ENCODE assay signal across 32 cellular contexts in genomic region chr17:9124554-9124935, GRCh38.
"Had no signal": no experiment of that assay in that cellular context is flagged by ENCODE, and none has a peak within 500 bp of the region (broad histone marks: within the 10 kb centered on the region; RNA-seq: fewer than 3 reads in every experiment).

No MANE protein-coding gene starts in this region.

- H3K36me3 ChIP-seq: breast epithelium, neutrophil, pancreas, uterus, WERI-Rb-1 had no signal

- H3K4me1 ChIP-seq: breast epithelium, pancreas, psoas muscle, uterus had no signal

- H3K9me3 Mint-ChIP-seq: activated CD4-positive, alpha-beta memory T cell treated with anti-CD3 and anti-CD28 coated beads for 36 hours; activated naive CD4-positive, alpha-beta T cell treated with anti-CD3 and anti-CD28 coated beads, Interleukin-2, amount 10 ng/mL, durations not matched to agents 7 days and 5 days; activated naive CD8-positive, alpha-beta T cell treated with anti-CD3 and anti-CD28 coated beads, Interleukin-2, amount 10 ng/mL, durations not matched to agents 7 days and 5 days; activated T-helper 1 cell treated with anti-CD3 and anti-CD28 coated beads, Interleukin-12 subunit alpha, Interleukin-12 subunit beta, Interleukin-2, Interleukin-4 antibody, amounts not matched to agents 30 ng/mL and 10 ng/mL and 1 ng/mL, durations not matched to agents 14 hours and 24 hours and 36 hours; central memory CD8-positive, alpha-beta T cell; effector memory CD8-positive, alpha-beta T cell; immature natural killer cell; natural killer cell; stimulated activated naive B cell treated with anti-CD40 and anti-IgM and Interleukin-4, amounts not matched to agents 10 μg/mL and 1 μg/mL and 100 μg/mL, for 72 hours had no signal

- H3K27ac Mint-ChIP-seq: activated CD4-positive, alpha-beta memory T cell treated with anti-CD3 and anti-CD28 coated beads for 36 hours; activated naive CD4-positive, alpha-beta T cell treated with anti-CD3 and anti-CD28 coated beads, Interleukin-2, amount 10 ng/mL, durations not matched to agents 7 days and 5 days; activated naive CD8-positive, alpha-beta T cell treated with anti-CD3 and anti-CD28 coated beads, Interleukin-2, amount 10 ng/mL, durations not matched to agents 7 days and 5 days; activated T-helper 1 cell treated with anti-CD3 and anti-CD28 coated beads, Interleukin-12 subunit alpha, Interleukin-12 subunit beta, Interleukin-2, Interleukin-4 antibody, amounts not matched to agents 30 ng/mL and 10 ng/mL and 1 ng/mL, durations not matched to agents 14 hours and 24 hours and 36 hours; effector memory CD8-positive, alpha-beta T cell; immature natural killer cell; natural killer cell; stimulated activated naive B cell treated with anti-CD40 and anti-IgM and Interleukin-4, amounts not matched to agents 10 μg/mL and 1 μg/mL and 100 μg/mL, for 72 hours; T-helper 17 cell had no signal

- DNase-seq: activated CD4-positive, alpha-beta memory T cell treated with anti-CD3 and anti-CD28 coated beads for 36 hours; activated CD4-positive, alpha-beta T cell treated with anti-CD3 and anti-CD28 coated beads for 48 hours; activated CD8-positive, alpha-beta memory T cell treated with anti-CD3 and anti-CD28 coated beads, Interleukin-2, amount 50 U/mL, for 4 hours; activated gamma-delta T cell; activated naive CD4-positive, alpha-beta T cell treated with anti-CD3 and anti-CD28 coated beads, Interleukin-2, amount 10 ng/mL, durations not matched to agents 7 days and 5 days; activated naive CD8-positive, alpha-beta T cell treated with anti-CD3 and anti-CD28 coated beads, Interleukin-2, amount 10 ng/mL, durations not matched to agents 7 days and 5 days; activated T-cell treated with anti-CD3 and anti-CD28 coated beads, Interleukin-2, amount 50 U/mL, for 1 hour; effector memory CD8-positive, alpha-beta T cell; erythroblast; foreskin fibroblast; head of caudate nucleus; hippocampal formation; immature natural killer cell; kidney; midbrain; natural killer cell; pancreas; psoas muscle; stimulated activated CD4-positive, alpha-beta T cell treated with anti-CD3 and anti-CD28 coated beads, Interleukin-1b, Interleukin-23, amount 100 ng/mL, for 48 hours; stimulated activated naive B cell treated with anti-CD40 and anti-IgM and Interleukin-4, amounts not matched to agents 10 μg/mL and 1 μg/mL and 100 μg/mL, for 72 hours; T-helper 17 cell; T1000; trophoblast cell; uterus; WERI-Rb-1 had no signal

- H3K27me3 ChIP-seq: breast epithelium, neutrophil, pancreas, uterus had no signal

- H3K4me3 ChIP-seq: breast epithelium, pancreas, psoas muscle, smooth muscle cell, uterus had no signal

- FAIRE-seq: colon, kidney, pancreas had no signal

- H3K27ac ChIP-seq: breast epithelium, neutrophil, pancreas, psoas muscle, uterus, WERI-Rb-1 had no signal

- H3K9me3 ChIP-seq: breast epithelium, neutrophil, pancreas, psoas muscle, uterus had no signal

- H3K4me1 Mint-ChIP-seq: activated naive CD4-positive, alpha-beta T cell treated with anti-CD3 and anti-CD28 coated beads, Interleukin-2, amount 10 ng/mL, durations not matched to agents 7 days and 5 days; activated naive CD8-positive, alpha-beta T cell treated with anti-CD3 and anti-CD28 coated beads, Interleukin-2, amount 10 ng/mL, durations not matched to agents 7 days and 5 days; immature natural killer cell; natural killer cell had no signal

- H3K4me2 ChIP-seq: smooth muscle cell had no signal

- H3K4me3 Mint-ChIP-seq: activated CD4-positive, alpha-beta memory T cell treated with anti-CD3 and anti-CD28 coated beads for 36 hours; activated naive CD4-positive, alpha-beta T cell treated with anti-CD3 and anti-CD28 coated beads, Interleukin-2, amount 10 ng/mL, durations not matched to agents 7 days and 5 days; activated naive CD8-positive, alpha-beta T cell treated with anti-CD3 and anti-CD28 coated beads, Interleukin-2, amount 10 ng/mL, durations not matched to agents 7 days and 5 days; activated T-helper 1 cell treated with anti-CD3 and anti-CD28 coated beads, Interleukin-12 subunit alpha, Interleukin-12 subunit beta, Interleukin-2, Interleukin-4 antibody, amounts not matched to agents 30 ng/mL and 10 ng/mL and 1 ng/mL, durations not matched to agents 14 hours and 24 hours and 36 hours; central memory CD8-positive, alpha-beta T cell; effector memory CD8-positive, alpha-beta T cell; immature natural killer cell; natural killer cell; stimulated activated naive B cell treated with anti-CD40 and anti-IgM and Interleukin-4, amounts not matched to agents 10 μg/mL and 1 μg/mL and 100 μg/mL, for 72 hours; T-helper 17 cell had no signal

- H3K27me3 Mint-ChIP-seq: activated naive CD4-positive, alpha-beta T cell treated with anti-CD3 and anti-CD28 coated beads, Interleukin-2, amount 10 ng/mL, durations not matched to agents 7 days and 5 days had no signal

- H3K36me3 Mint-ChIP-seq: activated CD4-positive, alpha-beta memory T cell treated with anti-CD3 and anti-CD28 coated beads for 36 hours; activated naive CD4-positive, alpha-beta T cell treated with anti-CD3 and anti-CD28 coated beads, Interleukin-2, amount 10 ng/mL, durations not matched to agents 7 days and 5 days; activated naive CD8-positive, alpha-beta T cell treated with anti-CD3 and anti-CD28 coated beads, Interleukin-2, amount 10 ng/mL, durations not matched to agents 7 days and 5 days; immature natural killer cell; natural killer cell; stimulated activated naive B cell treated with anti-CD40 and anti-IgM and Interleukin-4, amounts not matched to agents 10 μg/mL and 1 μg/mL and 100 μg/mL, for 72 hours had no signal

- ATAC-seq: activated CD4-positive, CD25-positive, alpha-beta regulatory T cell treated with anti-CD3 and anti-CD28 coated beads, Interleukin-2, amount 50 U/mL, for 24 hours; effector memory CD8-positive, alpha-beta T cell; natural killer cell; pancreas; psoas muscle; stimulated activated naive B cell treated with anti-CD40 and anti-IgM and Interleukin-4, amounts not matched to agents 10 μg/mL and 1 μg/mL and 100 μg/mL, for 72 hours; T-helper 17 cell had no signal
